Comparison of ENCODE assay signal across 20 cellular contexts in the genomic region with DNA sequence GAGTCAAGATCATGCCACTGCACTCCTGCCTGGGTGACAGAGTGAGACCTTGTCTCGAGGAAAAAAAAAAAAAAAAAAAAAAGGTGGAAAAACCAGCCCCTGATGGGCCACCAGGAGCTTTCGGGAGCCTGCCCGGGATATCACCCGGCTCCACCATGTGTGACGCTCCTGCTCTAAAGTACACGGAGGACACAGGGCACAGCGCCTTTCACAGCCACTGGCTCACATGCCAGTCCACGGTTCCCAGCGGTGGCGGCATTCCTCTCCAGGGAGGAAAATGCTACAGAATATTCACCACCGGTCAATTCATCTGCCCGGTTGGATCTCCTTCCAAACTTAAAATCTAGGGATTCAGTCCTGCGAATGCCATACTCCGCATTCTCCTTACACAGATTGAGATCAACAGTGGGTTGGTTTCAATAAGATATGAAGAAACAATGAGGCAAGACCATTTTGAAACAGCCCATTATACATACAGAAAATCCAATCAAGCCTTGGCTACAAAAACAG.
DNase-seq lines count a peak whose midpoint lies in the region; ATAC-seq and TF ChIP-seq lines count a peak whose summit lies in the region.
"Had no signal": no experiment of that assay in that cellular context is flagged by ENCODE, and none has a peak within 500 bp of the region (broad histone marks: within the 10 kb centered on the region; RNA-seq: fewer than 3 reads in every experiment).

No MANE protein-coding gene starts in this region.

- no peak overlapping the region for H3K4me3 ChIP-seq in sigmoid colon

- H3K4me1 ChIP-seq in sigmoid colon, result peaks cover 0 to 44% (median 36%) of the 10 kb centered on the region in 4 donors

- DNase-seq in natural killer cell (no peak), immature natural killer cell (no peak), sigmoid colon (peak; percentile 57), kidney glomerular epithelial cell (lab: John Stamatoyannopoulos, UW) (no peak)
- no peak for DNase-seq in natural killer cell treated with Interleukin-12 subunit alpha and Interleukin-12 subunit beta and Interleukin-15 and Interleukin-18, amount 100 ng/mL, for 72 hours (ENCODE audit: low spot score)
- no peak for DNase-seq in stimulated activated CD4-positive, alpha-beta T cell treated with anti-CD3 and anti-CD28 coated beads, Interleukin-4, amount 100 ng/mL, for 24 hours
- DNase-seq: 8988T, DMS 273 treated with DMSO at 0.1 percent for 48 hours, GF-D8, HFFc6, IMR-90, Karpas-422, MM.1S, NCI-H1105, NCI-H1694, NCI-H2107, NCI-H2227 treated with DMSO at 0.1 percent for 48 hours, NCI-H524 treated with DMSO at 0.1 percent for 48 hours had no signal

- H3K27me3 Mint-ChIP-seq in natural killer cell (ENCODE audit: low read depth in 2 of 2) (no peaks in the 10 kb centered on the region), immature natural killer cell (ENCODE audit: low read depth in 3 of 3) (peaks cover 0 to 4% (median 2%) of the 10 kb centered on the region in 3 donors)
- no peaks in the 10 kb centered on the region for H3K27me3 Mint-ChIP-seq in natural killer cell treated with Interleukin-12 subunit alpha and Interleukin-12 subunit beta and Interleukin-15 and Interleukin-18, amount 100 ng/mL, for 72 hours

- H3K4me1 Mint-ChIP-seq in natural killer cell (peaks cover 85 to 90% of the 10 kb centered on the region in 2 donors), immature natural killer cell (peaks cover 84 to 97% of the 10 kb centered on the region in 2 donors)
- peaks cover 25 to 73% of the 10 kb centered on the region in 2 donors for H3K4me1 Mint-ChIP-seq in natural killer cell treated with Interleukin-12 subunit alpha and Interleukin-12 subunit beta and Interleukin-15 and Interleukin-18, amount 100 ng/mL, for 72 hours (ENCODE audit: low read depth in 2 of 2)

- no peaks in the 10 kb centered on the region for H3K27me3 ChIP-seq in sigmoid colon

- no peak overlapping the region for H3K27ac ChIP-seq in sigmoid colon

- peaks cover 5% of the 10 kb centered on the region for H3K36me3 Mint-ChIP-seq in natural killer cell
- no peaks in the 10 kb centered on the region for H3K36me3 Mint-ChIP-seq in natural killer cell treated with Interleukin-12 subunit alpha and Interleukin-12 subunit beta and Interleukin-15 and Interleukin-18, amount 100 ng/mL, for 72 hours
- peaks cover 0 to 11% (median 4%) of the 10 kb centered on the region in 3 donors for H3K36me3 Mint-ChIP-seq in immature natural killer cell

- 94 to 96% methylated on average over 14 of the region's 14 CpGs for WGBS in sigmoid colon, 2 donors

- H3K27ac Mint-ChIP-seq in natural killer cell (peak overlapping the region; percentile 81 to 83), immature natural killer cell (peak overlapping the region; percentile 16 to 68 (median 54))
- no peak overlapping the region for H3K27ac Mint-ChIP-seq in natural killer cell treated with Interleukin-12 subunit alpha and Interleukin-12 subunit beta and Interleukin-15 and Interleukin-18, amount 100 ng/mL, for 72 hours
- H3K27ac Mint-ChIP-seq: HFFc6 had no signal

- no peak for TF ChIP-seq CTCF in natural killer cell (IDR thresholded peaks at IDR 0.05)
- TF ChIP-seq CTCF in sigmoid colon (IDR thresholded peaks at IDR 0.05), result no peak

- no peak for TF ChIP-seq POLR2A in sigmoid colon (IDR thresholded peaks at IDR 0.05)

- no peaks in the 10 kb centered on the region for H3K9me3 ChIP-seq in sigmoid colon

- H3K36me3 ChIP-seq in sigmoid colon, result no peaks in the 10 kb centered on the region

- TF ChIP-seq EP300 in sigmoid colon (IDR thresholded peaks at IDR 0.05), result no peak

- intact Hi-C loops in natural killer cell (cut with micrococcal nuclease) (no loop called here), sigmoid colon (cut with DNase I) (no loop called here)

- ATAC-seq in natural killer cell (no peak), HG03432 (IDR thresholded peaks at IDR 0.05; ENCODE audit: unreplicated experiment) (no peak), HG03521 (IDR thresholded peaks at IDR 0.05; ENCODE audit: unreplicated experiment) (no peak)
- ATAC-seq in natural killer cell treated with Interleukin-12 subunit alpha and Interleukin-12 subunit beta and Interleukin-15 and Interleukin-18, amount 100 ng/mL, for 72 hours, result no peak

- H3K9me3 Mint-ChIP-seq in natural killer cell (no peaks in the 10 kb centered on the region), immature natural killer cell (no peaks in the 10 kb centered on the region)
- H3K9me3 Mint-ChIP-seq in natural killer cell treated with Interleukin-12 subunit alpha and Interleukin-12 subunit beta and Interleukin-15 and Interleukin-18, amount 100 ng/mL, for 72 hours, result no peaks in the 10 kb centered on the region
- H3K9me3 Mint-ChIP-seq: HFFc6 had no signal

- H3K4me3 Mint-ChIP-seq in natural killer cell (no peak overlapping the region), immature natural killer cell (no peak overlapping the region)
- H3K4me3 Mint-ChIP-seq in natural killer cell treated with Interleukin-12 subunit alpha and Interleukin-12 subunit beta and Interleukin-15 and Interleukin-18, amount 100 ng/mL, for 72 hours, result no peak overlapping the region
- H3K4me3 Mint-ChIP-seq: HFFc6 had no signal

Comparison
In these comparisons a context has a peak if more than half of its experiments do, and no peak if none do; other contexts are left out.
1. H3K27ac Mint-ChIP-seq: peak in natural killer cell (2 of 2) and immature natural killer cell (6 of 6); none in natural killer cell treated with Interleukin-12 subunit alpha and Interleukin-12 subunit beta and Interleukin-15 and Interleukin-18, amount 100 ng/mL, for 72 hours (0 of 2).